Comparison of ENCODE assay signal across 19 cellular contexts in genomic region chr11:35963911-35964310, GRCh38. TPM values are rescaled to one million over a fixed set of nuclear protein-coding genes. Genes with fewer than 3 reads are reported as not detected.
"Had no signal": no experiment of that assay in that cellular context is flagged by ENCODE, and none has a peak within 500 bp of the region (broad histone marks: within the 10 kb centered on the region; RNA-seq: fewer than 3 reads in every experiment).

No MANE protein-coding gene starts in this region.

- H3K27ac ChIP-seq: colonic mucosa, SK-N-MC, testis had no signal

- H3K4me1 ChIP-seq: colonic mucosa had no signal

- H3K27me3 ChIP-seq: colonic mucosa, testis had no signal

- H3K4me3 ChIP-seq: colonic mucosa, SK-N-MC, testis had no signal

- DNase-seq: activated CD4-positive, alpha-beta T cell treated with anti-CD3 and anti-CD28 coated beads, Interleukin-2, amount 10 ng/mL, durations not matched to agents 7 days and 5 days; activated CD4-positive, CD25-positive, alpha-beta regulatory T cell; activated naive CD4-positive, alpha-beta T cell treated with anti-CD3 and anti-CD28 coated beads, Interleukin-2, amount 10 ng/mL, durations not matched to agents 7 days and 5 days; activated T-cell treated with anti-CD3 and anti-CD28 coated beads for 4 hours; caudate nucleus; colonic mucosa; head of caudate nucleus; naive thymus-derived CD4-positive, alpha-beta T cell; posterior cingulate gyrus; retina; stimulated activated naive CD8-positive, alpha-beta T cell treated with anti-CD3 and anti-CD28 coated beads, Interleukin-15, amount 100 ng/mL, for 72 hours; testis had no signal

- H3K36me3 ChIP-seq: colonic mucosa had no signal

- H3K9me3 ChIP-seq: colonic mucosa, testis had no signal

- FAIRE-seq: astrocyte, frontal cortex, islet of Langerhans had no signal

- ATAC-seq: activated T-helper 17 cell treated with anti-CD3 and anti-CD28 coated beads, Interleukin-2, amount 50 U/mL, for 72 hours; esophagus mucosa; left lobe of liver; naive thymus-derived CD4-positive, alpha-beta T cell; stimulated activated naive CD8-positive, alpha-beta T cell treated with anti-CD3 and anti-CD28 coated beads, Interleukin-15, amount 100 ng/mL, for 72 hours had no signal

RNA-seq across cellular contexts. Expression of gene LDLRAD3, which starts 20.0 kb away (rescaled TPM):
- polyA plus RNA-seq: naive thymus-derived CD4-positive, alpha-beta T cell had no signal
